In genomic region chr17:80624864-80625263, GRCh38 we compare ENCODE assay signal across 24 cellular contexts.
"Had no signal": no experiment of that assay in that cellular context is flagged by ENCODE, and none has a peak within 500 bp of the region (broad histone marks: within the 10 kb centered on the region; RNA-seq: fewer than 3 reads in every experiment).

No MANE protein-coding gene starts in this region.

- FAIRE-seq: TTC549 had no signal

- ATAC-seq: foreskin keratinocyte; left lung; naive thymus-derived CD8-positive, alpha-beta T cell had no signal

- H3K4me1 Mint-ChIP-seq: mesothelial cell of epicardium had no signal

- H3K36me3 ChIP-seq: brain microvascular endothelial cell, prostate gland had no signal

- H3K27me3 ChIP-seq: adrenal gland, ascending aorta, brain microvascular endothelial cell, foreskin keratinocyte, left lung, tibial artery had no signal

- DNase-seq: activated CD4-positive, alpha-beta T cell treated with anti-CD3 and anti-CD28 coated beads for 1 hour; activated CD4-positive, alpha-beta T cell treated with anti-CD3 and anti-CD28 coated beads, Interleukin-2, amount 50 U/mL, for 48 hours; activated gamma-delta T cell treated with Interleukin-2 at 50 U/mL for 16 hours; activated T-cell treated with anti-CD3 and anti-CD28 coated beads for 4 hours; adrenal gland; brain microvascular endothelial cell; central memory CD4-positive, alpha-beta T cell; dermis blood vessel endothelial cell; effector CD8-positive, alpha-beta T cell; foreskin keratinocyte; left lung; naive thymus-derived CD8-positive, alpha-beta T cell; stimulated activated CD4-positive, alpha-beta T cell treated with anti-CD3 and anti-CD28 coated beads, Interleukin-4, amount 100 ng/mL, for 1 hour; T-helper 1 cell; tibial artery; WERI-Rb-1 had no signal

- H3K9me3 Mint-ChIP-seq: activated T-helper 1 cell treated with anti-CD3 and anti-CD28 coated beads, Interleukin-12 subunit alpha, Interleukin-12 subunit beta, Interleukin-2, Interleukin-4 antibody, amounts not matched to agents 30 ng/mL and 10 ng/mL and 1 ng/mL, durations not matched to agents 14 hours and 24 hours and 36 hours; mesothelial cell of epicardium; naive thymus-derived CD8-positive, alpha-beta T cell; stimulated activated naive CD8-positive, alpha-beta T cell treated with anti-CD3 and anti-CD28 coated beads, Interleukin-15, Interleukin-2, amounts not matched to agents 100 ng/mL and 50 ng/mL, for 24 hours had no signal

- H3K9me3 ChIP-seq: adrenal gland, ascending aorta, left lung, prostate gland, tibial artery had no signal

- H3K4me3 Mint-ChIP-seq: activated naive CD8-positive, alpha-beta T cell; activated T-helper 1 cell treated with anti-CD3 and anti-CD28 coated beads, Interleukin-12 subunit alpha, Interleukin-12 subunit beta, Interleukin-2, Interleukin-4 antibody, amounts not matched to agents 30 ng/mL and 10 ng/mL and 1 ng/mL, durations not matched to agents 14 hours and 24 hours and 36 hours; mesothelial cell of epicardium; naive thymus-derived CD8-positive, alpha-beta T cell; stimulated activated naive CD8-positive, alpha-beta T cell treated with anti-CD3 and anti-CD28 coated beads, Interleukin-15, Interleukin-2, amounts not matched to agents 100 ng/mL and 50 ng/mL, for 24 hours had no signal

- H3K4me1 ChIP-seq: adrenal gland, ascending aorta, left lung, prostate gland had no signal

- H3K4me3 ChIP-seq: adrenal gland, ascending aorta, left lung, lung, prostate gland, tibial artery had no signal

- H3K27ac Mint-ChIP-seq: activated naive CD8-positive, alpha-beta T cell; activated T-helper 1 cell treated with anti-CD3 and anti-CD28 coated beads, Interleukin-12 subunit alpha, Interleukin-12 subunit beta, Interleukin-2, Interleukin-4 antibody, amounts not matched to agents 30 ng/mL and 10 ng/mL and 1 ng/mL, durations not matched to agents 14 hours and 24 hours and 36 hours; mesothelial cell of epicardium; stimulated activated naive CD8-positive, alpha-beta T cell treated with anti-CD3 and anti-CD28 coated beads, Interleukin-15, Interleukin-2, amounts not matched to agents 100 ng/mL and 50 ng/mL, for 24 hours had no signal

- H3K27ac ChIP-seq: adrenal gland, ascending aorta, brain microvascular endothelial cell, foreskin keratinocyte, left lung, prostate gland, tibial artery, WERI-Rb-1 had no signal

- H3K27me3 Mint-ChIP-seq: activated naive CD8-positive, alpha-beta T cell; naive thymus-derived CD8-positive, alpha-beta T cell; stimulated activated naive CD8-positive, alpha-beta T cell treated with anti-CD3 and anti-CD28 coated beads, Interleukin-15, Interleukin-2, amounts not matched to agents 100 ng/mL and 50 ng/mL, for 24 hours had no signal
